ENCODE assay signal across 1 cellular context in genomic region chr22:19674929-19675253, GRCh38.
TF ChIP-seq lines count a peak whose summit lies in the region.

No MANE protein-coding gene starts in this region.

TF ChIP-seq in HCT116, 20 proteins besides CTCF, POLR2A, EP300 and RAD21 (continued from another document):
- TF ChIP-seq REST (IDR thresholded peaks at IDR 0.05; ENCODE audit: low read depth) (no peak), TCF7L2 (IDR thresholded peaks at IDR 0.05; ENCODE audit: borderline replicate concordance, extremely low read depth, insufficient read depth, insufficient read length) (no peak), SRF (IDR thresholded peaks at IDR 0.05; ENCODE audit: low read depth) (no peak), FOSL1 (IDR thresholded peaks at IDR 0.05; ENCODE audit: low read depth) (no peak), YY1 (IDR thresholded peaks at IDR 0.05; ENCODE audit: extremely low read depth, insufficient replicate concordance, low read depth, low read length) (no peak), ELF1 (IDR thresholded peaks at IDR 0.05; ENCODE audit: borderline replicate concordance, low read depth) (no peak), JUND (IDR thresholded peaks at IDR 0.05) (no peak), SP1 (IDR thresholded peaks at IDR 0.05; ENCODE audit: low read depth) (no peak)
